Comparison of ENCODE assay signal across 9 cellular contexts in the genomic region with DNA sequence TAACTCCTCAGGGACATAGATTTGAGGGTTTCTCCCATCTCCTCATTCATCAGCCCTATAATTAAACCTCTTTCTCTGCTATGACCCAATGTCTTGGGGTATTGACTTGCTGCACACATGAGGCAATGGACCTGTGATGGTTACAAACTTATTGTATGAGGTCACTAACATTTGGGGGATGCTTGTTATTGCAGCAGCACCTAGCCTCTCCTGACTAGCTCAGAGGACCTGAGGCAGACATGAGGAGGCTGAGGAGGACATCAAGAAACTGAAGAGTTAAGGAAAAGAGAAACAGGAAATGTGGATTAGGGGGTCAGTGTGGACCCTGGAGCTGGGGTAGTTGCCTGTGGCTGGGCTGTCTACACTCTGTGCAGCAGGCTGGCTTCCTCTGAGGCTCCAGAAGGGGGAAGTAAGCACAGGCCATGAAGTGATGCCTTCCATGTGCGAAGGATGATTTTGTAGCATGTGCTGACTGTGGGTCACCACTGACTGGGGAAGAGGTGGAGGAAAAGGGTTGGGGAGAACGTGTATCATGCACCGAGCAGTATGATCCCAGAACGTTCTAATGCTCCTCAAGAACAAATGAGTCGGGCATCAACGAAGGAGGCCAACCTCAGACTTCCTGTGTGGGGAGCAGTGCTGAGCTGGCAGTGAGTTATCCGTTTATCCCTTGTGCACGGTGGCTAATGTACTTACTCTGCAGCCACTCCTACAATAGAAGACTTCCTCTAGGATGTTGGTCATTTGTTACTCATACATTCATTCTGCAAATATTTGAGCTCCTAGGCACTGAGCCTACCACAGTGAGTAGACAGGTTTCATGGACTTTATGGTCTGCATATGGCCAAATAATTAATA. TPM values are rescaled to one million over a fixed set of nuclear protein-coding genes. Genes with fewer than 3 reads are reported as not detected.
DNase-seq lines count a peak whose midpoint lies in the region; ATAC-seq lines count a peak whose summit lies in the region.
"Had no signal": no experiment of that assay in that cellular context is flagged by ENCODE, and none has a peak within 500 bp of the region (broad histone marks: within the 10 kb centered on the region; RNA-seq: fewer than 3 reads in every experiment).

No MANE protein-coding gene starts in this region.

- H3K36me3 Mint-ChIP-seq in activated naive CD8-positive, alpha-beta T cell treated with anti-CD3 and anti-CD28 coated beads, Interleukin-2, amount 50 U/mL, for 24 hours (ENCODE audit: low read depth) = peaks cover 2% of the 10 kb centered on the region

- H3K4me3 Mint-ChIP-seq in activated naive CD8-positive, alpha-beta T cell treated with anti-CD3 and anti-CD28 coated beads, Interleukin-2, amount 50 U/mL, for 24 hours = peak overlapping the region; percentile 30

- no peaks in the 10 kb centered on the region for H3K27me3 Mint-ChIP-seq in activated naive CD8-positive, alpha-beta T cell treated with anti-CD3 and anti-CD28 coated beads, Interleukin-2, amount 50 U/mL, for 24 hours

- WGBS in mesodermal cell (ENCODE audit: insufficient coverage in 2 of 2), 2 experiments = 81 to 97% methylated on average over 7 to 8 of the region's 8 CpGs

- no peaks in the 10 kb centered on the region for H3K36me3 ChIP-seq in mesodermal cell (ENCODE audit: control insufficient read depth, insufficient read depth, low read length)

- peaks cover 39% of the 10 kb centered on the region for H3K4me1 Mint-ChIP-seq in activated naive CD8-positive, alpha-beta T cell treated with anti-CD3 and anti-CD28 coated beads, Interleukin-2, amount 50 U/mL, for 24 hours

- H3K4me3 ChIP-seq in mesodermal cell (ENCODE audit: extremely low read depth, insufficient read depth, low read length, poor library complexity, severe bottlenecking) = no peak overlapping the region

- H3K27ac Mint-ChIP-seq in activated naive CD8-positive, alpha-beta T cell treated with anti-CD3 and anti-CD28 coated beads, Interleukin-2, amount 50 U/mL, for 24 hours = peak overlapping the region; percentile 7

- peaks cover 22% of the 10 kb centered on the region for H3K4me1 ChIP-seq in mesodermal cell (ENCODE audit: control insufficient read depth, insufficient read depth, low read length, poor library complexity, severe bottlenecking)

- H3K9me3 Mint-ChIP-seq in activated naive CD8-positive, alpha-beta T cell treated with anti-CD3 and anti-CD28 coated beads, Interleukin-2, amount 50 U/mL, for 24 hours = peaks cover 13% of the 10 kb centered on the region

- H3K9me3 ChIP-seq in mesodermal cell (ENCODE audit: control insufficient read depth, low read length) = peaks cover 16% of the 10 kb centered on the region

- DNase-seq in CMK (ENCODE audit: low read depth) (peak; percentile 21), M059J (ENCODE audit: low read depth) (peak; percentile 96), caudate nucleus (lab: John Stamatoyannopoulos, UW) (no peak), DMS153 treated with DMSO at 0.1 percent for 48 hours (lab: John Stamatoyannopoulos, UW; ENCODE audit: unreplicated experiment) (no peak)
- peak; percentile 27 for DNase-seq in activated naive CD8-positive, alpha-beta T cell treated with anti-CD3 and anti-CD28 coated beads, Interleukin-2, amount 50 U/mL, for 24 hours

- H3K27ac ChIP-seq in mesodermal cell (ENCODE audit: low read depth, low read length, severe bottlenecking) (peak overlapping the region; percentile 13), caudate nucleus (ENCODE audit: low read depth, low read length) (no peak overlapping the region)
- H3K27ac ChIP-seq: VCaP had no signal

- peak; percentile 90 for ATAC-seq in activated naive CD8-positive, alpha-beta T cell treated with anti-CD3 and anti-CD28 coated beads, Interleukin-2, amount 50 U/mL, for 24 hours
- ATAC-seq in GM21526 (IDR thresholded peaks at IDR 0.05; ENCODE audit: low FRiP score, unreplicated experiment) (no peak), GM21619 (IDR thresholded peaks at IDR 0.05; ENCODE audit: unreplicated experiment) (no peak)

RNA-seq across cellular contexts. Expression of a gene that starts 42.1 kb away (rescaled TPM):
- total RNA-seq in M059J (2014; rRNA removed; shearing (Covaris generic)) = not detected in 2 replicates
- 1.3 TPM for polyA plus RNA-seq in mesodermal cell (2013, experiment 1 of 2)
- 0.86 TPM for polyA plus RNA-seq in mesodermal cell (2013, experiment 2 of 2)

Comparison
In these comparisons a context has a peak if more than half of its experiments do, and no peak if none do; other contexts are left out.
1. DNase-seq: peak in CMK (single experiment), M059J (single experiment) and activated naive CD8-positive, alpha-beta T cell treated with anti-CD3 and anti-CD28 coated beads, Interleukin-2, amount 50 U/mL, for 24 hours (single experiment); none in caudate nucleus (0 of 61) and DMS153 treated with DMSO at 0.1 percent for 48 hours (single experiment).